Comparison of ENCODE assay signal across 18 cellular contexts in genomic region chr5:172554562-172554961, GRCh38.
DNase-seq lines count a peak whose midpoint lies in the region; ATAC-seq and TF ChIP-seq lines count a peak whose summit lies in the region.
"Had no signal": no experiment of that assay in that cellular context is flagged by ENCODE, and none has a peak within 500 bp of the region (broad histone marks: within the 10 kb centered on the region; RNA-seq: fewer than 3 reads in every experiment).

No MANE protein-coding gene starts in this region.

- H2AFZ ChIP-seq in neuronal stem cell (ENCODE audit: low read length): no peak overlapping the region

- WGBS in gastroesophageal sphincter (ENCODE audit: low coverage in 1 of 2), 2 donors: 19 to 30% methylated on average over 3 to 11 of the region's 14 CpGs
- no CpG with 5 or more reads among the region's 14 CpGs for WGBS in neuronal stem cell (ENCODE audit: extremely low coverage in 2 of 2, insufficient read length in 2 of 2, insufficient replicate concordance in 1 of 2), 2 donors
- WGBS in psoas muscle, 3 donors: 46 to 65% (median 50%) methylated on average over 14 of the region's 14 CpGs

- no peaks in the 10 kb centered on the region for H3K36me3 ChIP-seq in gastroesophageal sphincter
- H3K36me3 ChIP-seq in neuronal stem cell (replicated peaks in 1 of 2; ENCODE audit: control insufficient read depth in 2 of 2, insufficient read depth in 2 of 2, low read length in 2 of 2): no peaks in the 10 kb centered on the region
- H3K36me3 ChIP-seq in uterus: no peaks in the 10 kb centered on the region
- no peaks in the 10 kb centered on the region for H3K36me3 ChIP-seq in psoas muscle (ENCODE audit: insufficient read depth in 1 of 2, low read depth in 1 of 2)
- no peaks in the 10 kb centered on the region for H3K36me3 ChIP-seq in CD4-positive, alpha-beta memory T cell (ENCODE audit: insufficient read depth, low read length)
- H3K36me3 ChIP-seq: Peyer's patch had no signal

- peaks cover 4 to 19% of the 10 kb centered on the region in 2 donors for H3K27me3 Mint-ChIP-seq in CD4-positive, alpha-beta memory T cell

- H2BK12ac ChIP-seq in neuronal stem cell (ENCODE audit: low read length): no peak overlapping the region

- peaks cover 0 to 80% (median 30%) of the 10 kb centered on the region in 3 donors for H3K4me1 ChIP-seq in gastroesophageal sphincter
- H3K4me1 ChIP-seq in neuronal stem cell (ENCODE audit: control insufficient read depth in 2 of 2, insufficient read depth in 1 of 2, low read depth in 1 of 2, low read length in 2 of 2): peaks cover 16 to 21% of the 10 kb centered on the region in 2 donors
- peaks cover 9 to 10% of the 10 kb centered on the region in 2 donors for H3K4me1 ChIP-seq in uterus
- no peaks in the 10 kb centered on the region for H3K4me1 ChIP-seq in psoas muscle
- H3K4me1 ChIP-seq in CD4-positive, alpha-beta memory T cell (ENCODE audit: insufficient read depth, low read length): no peaks in the 10 kb centered on the region

- no peaks in the 10 kb centered on the region for H3K9me3 ChIP-seq in gastroesophageal sphincter
- H3K9me3 ChIP-seq in neuronal stem cell (replicated peaks in 1 of 2; ENCODE audit: control insufficient read depth in 2 of 2, insufficient read depth in 1 of 2, low read depth in 1 of 2, low read length in 2 of 2): no peaks in the 10 kb centered on the region
- H3K9me3 ChIP-seq in uterus: no peaks in the 10 kb centered on the region
- no peaks in the 10 kb centered on the region for H3K9me3 ChIP-seq in psoas muscle
- H3K9me3 ChIP-seq in CD4-positive, alpha-beta memory T cell (ENCODE audit: control insufficient read depth in 1 of 2, low read length in 2 of 2): no peaks in the 10 kb centered on the region
- H3K9me3 ChIP-seq: Peyer's patch had no signal

- TF ChIP-seq POLR2A in gastroesophageal sphincter (IDR thresholded peaks at IDR 0.05): no peak
- no peak for TF ChIP-seq POLR2A in uterus (IDR thresholded peaks at IDR 0.05)

- H3K18ac ChIP-seq in neuronal stem cell (ENCODE audit: low read length): no peak overlapping the region

- no peak for ATAC-seq in gastroesophageal sphincter
- ATAC-seq in psoas muscle: no peak

- H3K9ac ChIP-seq in neuronal stem cell (ENCODE audit: low read depth, low read length, poor library complexity): no peak overlapping the region

- H3K9me3 Mint-ChIP-seq in CD4-positive, alpha-beta memory T cell: no peaks in the 10 kb centered on the region
- H3K9me3 Mint-ChIP-seq: H9 had no signal

- no peak overlapping the region for H2BK5ac ChIP-seq in neuronal stem cell (ENCODE audit: low read length)

- H3K4me3 Mint-ChIP-seq in CD4-positive, alpha-beta memory T cell: no peak overlapping the region
- H3K4me3 Mint-ChIP-seq: CD14-positive monocyte, H9 had no signal

- TF ChIP-seq CTCF in gastroesophageal sphincter (IDR thresholded peaks at IDR 0.05) (no peak), uterus (IDR thresholded peaks at IDR 0.05) (no peak), psoas muscle (IDR thresholded peaks at IDR 0.05) (no peak)

- DNase-seq in NCI-H82 (lab: John Stamatoyannopoulos, UW): peak; percentile 10
- DNase-seq in NCI-H82 treated with DMSO at 0.1 percent for 48 hours (lab: John Stamatoyannopoulos, UW; ENCODE audit: unreplicated experiment): no peak
- DNase-seq in neuronal stem cell (ENCODE audit: low spot score): no peak
- DNase-seq in uterus: peak; percentile 76 to 84
- no peak for DNase-seq in psoas muscle
- no peak for DNase-seq in CD4-positive, alpha-beta memory T cell
- DNase-seq in putamen (ENCODE audit: low spot score): no peak
- DNase-seq: DMS79 treated with DMSO at 0.1 percent for 48 hours; H9; IMR-90; NCI-H1417 treated with DMSO at 0.1 percent for 48 hours; NCI-H187 treated with DMSO at 0.1 percent for 48 hours; NCI-H226; NK-92 treated with Interleukin-12 subunit alpha and Interleukin-12 subunit beta, amount 100 ng/mL, for 24 hours; Peyer's patch had no signal

- peak overlapping the region; percentile 68 for H2BK15ac ChIP-seq in neuronal stem cell (ENCODE audit: low read length)

- H4K8ac ChIP-seq in neuronal stem cell (ENCODE audit: low read depth, low read length): no peak overlapping the region

- H3K27ac Mint-ChIP-seq in CD4-positive, alpha-beta memory T cell: no peak overlapping the region
- H3K27ac Mint-ChIP-seq: CD14-positive monocyte, H9 had no signal

- POLR2A ChIA-PET in CD4-positive, alpha-beta memory T cell (lab: Charles Lee; ENCODE audit: partially characterized antibody): no interaction called here

- H3K4me3 ChIP-seq in gastroesophageal sphincter (no peak overlapping the region), neuronal stem cell (ENCODE audit: low read length in 2 of 2) (no peak overlapping the region), uterus (no peak overlapping the region), psoas muscle (no peak overlapping the region)
- H3K4me3 ChIP-seq in CD4-positive, alpha-beta memory T cell (ENCODE audit: low read length in 2 of 2): no peak overlapping the region
- H3K4me3 ChIP-seq: Peyer's patch had no signal

- H3K27me3 ChIP-seq in gastroesophageal sphincter (no peaks in the 10 kb centered on the region), neuronal stem cell (ENCODE audit: control insufficient read depth in 3 of 3, insufficient read depth in 3 of 3, low read depth in 1 of 3, low read length in 3 of 3) (peaks cover 0 to 9% (median 0%) of the 10 kb centered on the region in 3 experiments), uterus (no peaks in the 10 kb centered on the region), psoas muscle (ENCODE audit: insufficient read depth in 3 of 3, low read length in 2 of 3) (peaks cover 0 to 7% (median 1%) of the 10 kb centered on the region in 3 donors)
- no peaks in the 10 kb centered on the region for H3K27me3 ChIP-seq in CD4-positive, alpha-beta memory T cell (ENCODE audit: insufficient read depth, low read length)
- H3K27me3 ChIP-seq: Peyer's patch had no signal

- H3K27ac ChIP-seq in gastroesophageal sphincter (peak overlapping the region in 3 of 4 donors; percentile 87 to 93 (median 87)), neuronal stem cell (replicated peaks; ENCODE audit: low read length) (no peak overlapping the region), uterus (peak overlapping the region; percentile 55 to 56), psoas muscle (no peak overlapping the region)
- no peak overlapping the region for H3K27ac ChIP-seq in CD4-positive, alpha-beta memory T cell (ENCODE audit: low read depth, low read length)
- H3K27ac ChIP-seq: 22Rv1 had no signal

- no peaks in the 10 kb centered on the region for H3K79me1 ChIP-seq in neuronal stem cell (ENCODE audit: low read depth, low read length)

- intact Hi-C loops in uterus (cut with DNase I; ENCODE audit: low total_unique reads): no loop called here
- intact Hi-C loops in psoas muscle (cut with DNase I): no loop called here
- intact Hi-C loops in CD4-positive, alpha-beta memory T cell (cut with micrococcal nuclease): no loop called here

- no peak overlapping the region for H2AK5ac ChIP-seq in neuronal stem cell (ENCODE audit: low read depth, low read length)

- no peak overlapping the region for H3K4ac ChIP-seq in neuronal stem cell (ENCODE audit: low read length)

- no peaks in the 10 kb centered on the region for H3K36me3 Mint-ChIP-seq in CD4-positive, alpha-beta memory T cell
- H3K36me3 Mint-ChIP-seq: CD14-positive monocyte had no signal

- H2BK120ac ChIP-seq in neuronal stem cell (ENCODE audit: low read depth, low read length): no peak overlapping the region

- no peak overlapping the region for H3K14ac ChIP-seq in neuronal stem cell (ENCODE audit: low read length)

- H4K91ac ChIP-seq in neuronal stem cell (ENCODE audit: low read depth, low read length, poor library complexity): no peak overlapping the region

- CTCF ChIA-PET in CD4-positive, alpha-beta memory T cell (lab: Charles Lee; ENCODE audit: partially characterized antibody): no interaction called here

- no peak for TF ChIP-seq EP300 in gastroesophageal sphincter (IDR thresholded peaks at IDR 0.05)

- H3K23ac ChIP-seq in neuronal stem cell (ENCODE audit: low read depth, low read length, poor library complexity): no peak overlapping the region

- no peaks in the 10 kb centered on the region for H3K4me1 Mint-ChIP-seq in CD4-positive, alpha-beta memory T cell

- H3K4me2 ChIP-seq in neuronal stem cell (ENCODE audit: insufficient read depth, low read length, poor library complexity, severe bottlenecking): no peak overlapping the region

Comparison
In these comparisons a context has a peak if more than half of its experiments do, and no peak if none do; other contexts are left out.
1. DNase-seq: peak in NCI-H82 (single experiment) and uterus (2 of 2); none in NCI-H82 treated with DMSO at 0.1 percent for 48 hours (single experiment), neuronal stem cell (single experiment), psoas muscle (0 of 2), CD4-positive, alpha-beta memory T cell (0 of 5) and putamen (single experiment).
2. H3K27ac ChIP-seq: peak in gastroesophageal sphincter (3 of 4) and uterus (2 of 2); none in neuronal stem cell (single experiment), psoas muscle (single experiment) and CD4-positive, alpha-beta memory T cell (single experiment).